1 cellular context compared by ENCODE assay signal in genomic region chr5:98433022-98433421, GRCh38.
TF ChIP-seq lines count a peak whose summit lies in the region.

No MANE protein-coding gene starts in this region.

TF ChIP-seq in H1, 55 proteins besides CTCF, POLR2A, EP300 and RAD21 (continued from another document):
- TF ChIP-seq CHD7 (IDR thresholded peaks at IDR 0.05; ENCODE audit: insufficient replicate concordance, low read length) (no peak), ATF2 (IDR thresholded peaks at IDR 0.05; ENCODE audit: low read length) (no peak), RXRA (IDR thresholded peaks at IDR 0.05; ENCODE audit: insufficient read depth, low read depth, low read length) (no peak), EGR1 (IDR thresholded peaks at IDR 0.05; ENCODE audit: borderline replicate concordance, low read depth, low read length) (no peak), RNF2 (IDR thresholded peaks at IDR 0.05; ENCODE audit: borderline replicate concordance, low read depth, low read length, missing control alignments, poor library complexity, severe bottlenecking) (no peak), HDAC6 (IDR thresholded peaks at IDR 0.05; ENCODE audit: low read depth, low read length) (no peak), EZH2 (IDR thresholded peaks at IDR 0.05; ENCODE audit: low read depth, low read length, severe bottlenecking) (no peak), SP4 (IDR thresholded peaks at IDR 0.05; ENCODE audit: low read length) (no peak)
